ENCODE assay signal across 22 cellular contexts in the genomic region with DNA sequence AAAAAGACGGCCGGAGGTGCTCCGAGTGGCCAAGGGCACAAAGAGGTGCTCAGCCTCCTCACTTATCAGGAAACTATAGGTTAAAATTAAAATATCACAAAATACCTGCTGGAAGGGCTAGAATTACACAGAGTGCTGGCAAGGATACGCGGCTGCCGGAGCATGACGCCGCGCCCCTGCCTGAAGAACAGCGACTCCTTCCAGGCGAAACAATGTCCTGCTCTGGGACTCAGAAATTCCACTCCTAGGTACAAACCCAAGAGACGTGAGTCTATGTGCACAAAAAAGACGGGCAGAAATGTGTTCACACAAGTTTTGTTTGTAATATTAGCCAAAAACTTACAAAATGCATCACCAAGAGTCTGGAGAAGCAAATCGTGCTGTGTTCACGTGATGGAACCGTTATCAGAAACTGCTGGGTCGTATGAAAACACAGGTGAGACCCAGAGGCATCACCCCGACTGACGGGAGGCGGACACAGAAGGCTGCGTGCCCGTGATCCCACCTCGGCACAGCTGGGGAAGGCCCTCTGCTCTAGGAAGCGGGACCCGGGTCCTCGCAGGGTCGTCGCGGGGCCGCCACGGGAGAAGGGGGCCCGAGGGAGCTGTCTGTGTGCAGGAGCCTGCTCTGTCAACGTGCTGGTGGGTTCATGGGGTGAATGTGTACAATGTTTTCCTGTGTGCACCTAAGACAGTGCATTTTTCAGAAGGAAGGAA. TPM values are rescaled to one million over a fixed set of nuclear protein-coding genes. Genes with fewer than 3 reads are reported as not detected.
DNase-seq lines count a peak whose midpoint lies in the region; ATAC-seq and TF ChIP-seq lines count a peak whose summit lies in the region.
"Had no signal": no experiment of that assay in that cellular context is flagged by ENCODE, and none has a peak within 500 bp of the region (broad histone marks: within the 10 kb centered on the region; RNA-seq: fewer than 3 reads in every experiment).

No MANE protein-coding gene starts in this region.

- peak overlapping the region; percentile 68 for H3K27ac Mint-ChIP-seq in glutamatergic neuron (ENCODE audit: unreplicated experiment)

- H3K27ac ChIP-seq in cardiac muscle cell (peak overlapping the region; percentile 17), right atrium auricular region (no peak overlapping the region), SU-DHL-6 (ENCODE audit: low read depth, low read length) (peak overlapping the region; percentile 100)
- H3K27ac ChIP-seq: foreskin keratinocyte, upper lobe of left lung had no signal

- H3K79me2 ChIP-seq in SU-DHL-6 (ENCODE audit: insufficient read depth, low read length): peaks cover 9% of the 10 kb centered on the region; the same call in 1 of the 2 replicates

- no peaks in the 10 kb centered on the region for H3K4me1 ChIP-seq in cardiac muscle cell (ENCODE audit: low read depth)
- peaks cover 0 to 39% of the 10 kb centered on the region in 2 donors for H3K4me1 ChIP-seq in right atrium auricular region

- no peaks in the 10 kb centered on the region for H4K20me1 ChIP-seq in SU-DHL-6 (ENCODE audit: low read depth, low read length)

- H3K4me3 ChIP-seq in cardiac muscle cell: no peak overlapping the region
- no peak overlapping the region for H3K4me3 ChIP-seq in right atrium auricular region
- H3K4me3 ChIP-seq in SU-DHL-6 (ENCODE audit: insufficient read depth, low read length, poor library complexity, severe bottlenecking): peak overlapping the region; percentile 2
- H3K4me3 ChIP-seq: lung, upper lobe of left lung had no signal

- H3K9me2 ChIP-seq in SU-DHL-6 (replicated peaks; ENCODE audit: insufficient read depth, low read length): no peaks in the 10 kb centered on the region
- H3K9me2 ChIP-seq: SK-N-SH had no signal

- H3K27me3 ChIP-seq in cardiac muscle cell: no peaks in the 10 kb centered on the region
- H3K27me3 ChIP-seq in right atrium auricular region: no peaks in the 10 kb centered on the region
- H3K27me3 ChIP-seq in SU-DHL-6 (ENCODE audit: low read length): no peaks in the 10 kb centered on the region
- H3K27me3 ChIP-seq: foreskin keratinocyte, upper lobe of left lung had no signal

- CTCF ChIA-PET in HEK293T (lab: Yijun Ruan, JAX): no interaction called here

- H3K27me3 Mint-ChIP-seq in glutamatergic neuron (ENCODE audit: unreplicated experiment): peaks cover 17% of the 10 kb centered on the region

- no peak overlapping the region for H3K4me3 Mint-ChIP-seq in glutamatergic neuron (ENCODE audit: unreplicated experiment)

- H3K9me3 ChIP-seq in cardiac muscle cell (ENCODE audit: low read depth) (no peaks in the 10 kb centered on the region), right atrium auricular region (no peaks in the 10 kb centered on the region), SU-DHL-6 (ENCODE audit: insufficient read depth, low read length) (no peaks in the 10 kb centered on the region)
- H3K9me3 ChIP-seq: SK-N-SH, upper lobe of left lung had no signal

- H3F3A ChIP-seq in SU-DHL-6 (ENCODE audit: insufficient read depth): peaks cover 49% of the 10 kb centered on the region

- H3K4me1 Mint-ChIP-seq in glutamatergic neuron (ENCODE audit: low read depth, unreplicated experiment): peaks cover 7% of the 10 kb centered on the region

- TF ChIP-seq CTCF in cardiac muscle cell (IDR thresholded peaks at IDR 0.05; ENCODE audit: low read depth, low read length) (no peak), right atrium auricular region (IDR thresholded peaks at IDR 0.05) (no peak), SU-DHL-6 (IDR thresholded peaks at IDR 0.05; ENCODE audit: insufficient read depth, low read length, poor library complexity, severe bottlenecking) (no peak), glutamatergic neuron (IDR thresholded peaks at IDR 0.05; ENCODE audit: partially characterized antibody, unreplicated experiment) (no peak), omental fat pad (IDR thresholded peaks at IDR 0.05) (no peak)

- no peak for DNase-seq in cardiac muscle cell (ENCODE audit: low read depth in 1 of 2, low spot score in 1 of 2)
- DNase-seq in right atrium auricular region (ENCODE audit: low spot score): no peak
- no peak for DNase-seq in glutamatergic neuron
- DNase-seq in NOMO-1 treated with dmso at 0.1 percent for 144 hours (lab: John Stamatoyannopoulos, UW; ENCODE audit: unreplicated experiment): no peak
- DNase-seq in omental fat pad (ENCODE audit: low spot score): no peak
- DNase-seq in HEK293T (ENCODE audit: extremely low spot score): no peak
- DNase-seq in hypothalamus (lab: John Stamatoyannopoulos, UW): no peak
- DNase-seq: activated CD4-positive, CD25-positive, alpha-beta regulatory T cell; activated CD8-positive, alpha-beta memory T cell treated with anti-CD3 and anti-CD28 coated beads for 24 hours; activated naive CD4-positive, alpha-beta T cell treated with anti-CD3 and anti-CD28 coated beads, Interleukin-2, amount 50 U/mL, for 16 hours; activated T-cell treated with anti-CD3 and anti-CD28 coated beads, Interleukin-2, amount 50 U/mL, for 48 hours; C1 segment of cervical spinal cord; cerebellar nuclear complex; foreskin keratinocyte; hippocampal formation; KBM-7; NCI-H1436 treated with DMSO at 0.1 percent for 48 hours; NCI-H524; SK-N-SH had no signal

- peaks cover 15% of the 10 kb centered on the region for H3K9me3 Mint-ChIP-seq in glutamatergic neuron (ENCODE audit: unreplicated experiment)

- ATAC-seq in omental fat pad (ENCODE audit: low FRiP score): no peak
- ATAC-seq: foreskin keratinocyte had no signal

- peak overlapping the region; percentile 98 for H3K4me2 ChIP-seq in SU-DHL-6 (ENCODE audit: low read depth, low read length, poor library complexity, severe bottlenecking)
- H3K4me2 ChIP-seq: SK-N-SH had no signal

- POLR2A ChIA-PET in HEK293T (lab: Yijun Ruan, JAX): no interaction called here

- peaks cover 28% of the 10 kb centered on the region for H3K36me3 Mint-ChIP-seq in glutamatergic neuron (ENCODE audit: unreplicated experiment)

- H3K36me3 ChIP-seq in cardiac muscle cell (peaks cover 50% of the 10 kb centered on the region), right atrium auricular region (peaks cover 67% of the 10 kb centered on the region), SU-DHL-6 (ENCODE audit: low read length) (no peaks in the 10 kb centered on the region)

- H2AFZ ChIP-seq in SU-DHL-6 (ENCODE audit: low read depth, low read length, severe bottlenecking): no peak overlapping the region

- H3K9ac ChIP-seq in SU-DHL-6 (ENCODE audit: low read length): peak overlapping the region; percentile 59
- H3K9ac ChIP-seq: SK-N-SH had no signal

TF ChIP-seq in HEK293T, 16 proteins besides CTCF, POLR2A, EP300 and RAD21:
- TF ChIP-seq FOXM1 (IDR thresholded peaks at IDR 0.05; ENCODE audit: borderline replicate concordance) (no peak), NFRKB (IDR thresholded peaks at IDR 0.05) (no peak), ARNT (IDR thresholded peaks at IDR 0.05) (no peak), CTBP1 (IDR thresholded peaks at IDR 0.05; ENCODE audit: borderline replicate concordance) (no peak), FOXA1 (IDR thresholded peaks at IDR 0.05) (no peak), ELF4 (IDR thresholded peaks at IDR 0.05) (no peak), BHLHE40 (IDR thresholded peaks at IDR 0.05; ENCODE audit: borderline replicate concordance) (no peak), SUZ12 (IDR thresholded peaks at IDR 0.05) (no peak), L3MBTL2 (conservative IDR thresholded peaks at IDR 0.05) (no peak), FOXK2 (IDR thresholded peaks at IDR 0.05) (no peak), HDGF (IDR thresholded peaks at IDR 0.05; ENCODE audit: borderline replicate concordance) (no peak), LEF1 (IDR thresholded peaks at IDR 0.05; ENCODE audit: borderline replicate concordance) (no peak), TARDBP (IDR thresholded peaks at IDR 0.05) (no peak)
- TF ChIP-seq, protein P1, sequence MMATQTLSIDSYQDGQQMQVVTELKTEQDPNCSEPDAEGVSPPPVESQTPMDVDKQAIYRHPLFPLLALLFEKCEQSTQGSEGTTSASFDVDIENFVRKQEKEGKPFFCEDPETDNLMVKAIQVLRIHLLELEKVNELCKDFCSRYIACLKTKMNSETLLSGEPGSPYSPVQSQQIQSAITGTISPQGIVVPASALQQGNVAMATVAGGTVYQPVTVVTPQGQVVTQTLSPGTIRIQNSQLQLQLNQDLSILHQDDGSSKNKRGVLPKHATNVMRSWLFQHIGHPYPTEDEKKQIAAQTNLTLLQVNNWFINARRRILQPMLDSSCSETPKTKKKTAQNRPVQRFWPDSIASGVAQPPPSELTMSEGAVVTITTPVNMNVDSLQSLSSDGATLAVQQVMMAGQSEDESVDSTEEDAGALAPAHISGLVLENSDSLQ (IDR thresholded peaks at IDR 0.05): no peak

RNA-seq across cellular contexts. Expression of a gene that starts 27.6 kb away (rescaled TPM):
- total RNA-seq in cardiac muscle cell (321 and 431 TPM in 2 replicates), right atrium auricular region (100 to 1,000 TPM; 104 to 140 TPM), glutamatergic neuron (ENCODE audit: unreplicated experiment) (302 TPM), omental fat pad (100 to 1,000 TPM; 102 to 137 (median 132) TPM)
- polyA plus RNA-seq in cardiac muscle cell: 152 and 174 TPM in 2 replicates

RNA-seq across cellular contexts. Expression of a gene that starts 48.9 kb away (rescaled TPM):
- total RNA-seq in cardiac muscle cell: 0.12 and 0.42 TPM in 2 replicates
- polyA plus RNA-seq in cardiac muscle cell: 0.98 and 1.2 TPM in 2 replicates
- 10 to 100 TPM; 13.0 to 20.8 TPM for total RNA-seq in right atrium auricular region
- total RNA-seq in glutamatergic neuron (ENCODE audit: unreplicated experiment): 769 TPM
- 10 to 100 TPM; 14.2 to 99.5 (median 30.1) TPM for total RNA-seq in omental fat pad

Comparison
In these comparisons a context has a peak if more than half of its experiments do, and no peak if none do; other contexts are left out.
1. H3K27ac ChIP-seq: peak in cardiac muscle cell (single experiment) and SU-DHL-6 (single experiment); none in right atrium auricular region (0 of 2).